Comparison of ENCODE assay signal across 16 cellular contexts in the genomic region with DNA sequence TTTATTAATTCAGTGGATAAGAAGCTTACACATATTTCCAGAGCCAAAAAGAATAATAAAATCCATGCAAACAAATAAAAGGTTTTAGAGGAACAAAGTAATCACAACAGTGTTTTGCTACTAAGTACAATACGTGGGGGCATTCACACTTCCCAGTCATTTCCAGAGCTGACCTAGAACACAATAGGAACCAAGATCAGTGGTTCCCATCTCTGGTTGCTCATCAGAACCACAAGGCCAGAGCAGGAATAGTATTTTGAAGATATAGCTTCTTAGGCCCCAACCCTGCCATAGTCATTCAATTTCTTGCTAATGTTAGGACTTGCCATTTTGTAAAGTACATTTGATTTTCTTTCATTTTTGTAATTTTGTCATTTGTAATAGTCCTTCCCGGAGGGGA.
"Had no signal": no experiment of that assay in that cellular context is flagged by ENCODE, and none has a peak within 500 bp of the region (broad histone marks: within the 10 kb centered on the region; RNA-seq: fewer than 3 reads in every experiment).

No MANE protein-coding gene starts in this region.

- H3K27me3 Mint-ChIP-seq: activated naive CD8-positive, alpha-beta T cell had no signal

- H3K9me3 ChIP-seq: prostate gland had no signal

- ATAC-seq: left ventricle myocardium superior had no signal

- H3K27me3 ChIP-seq: cardiac muscle cell, esophagus squamous epithelium, neural progenitor cell, right atrium auricular region, upper lobe of left lung had no signal

- H3K4me3 Mint-ChIP-seq: activated naive CD8-positive, alpha-beta T cell; neural progenitor cell; T-helper 2 cell treated with Interferon-gamma antibody and Interleukin-4, amounts not matched to agents 5 μg/mL and 100 μg/mL, for 36 hours had no signal

- H3K27ac Mint-ChIP-seq: activated naive CD8-positive, alpha-beta T cell; neural progenitor cell; T-helper 2 cell treated with Interferon-gamma antibody and Interleukin-4, amounts not matched to agents 5 μg/mL and 100 μg/mL, for 36 hours had no signal

- H3K9ac ChIP-seq: neural progenitor cell had no signal

- H2AFZ ChIP-seq: neural progenitor cell had no signal

- H3K4me3 ChIP-seq: cardiac muscle cell, esophagus squamous epithelium, neural progenitor cell, prostate gland, right atrium auricular region, thoracic aorta, upper lobe of left lung had no signal

- H3K4me2 ChIP-seq: neural progenitor cell had no signal

- H3K36me3 Mint-ChIP-seq: neural progenitor cell had no signal

- H3K27ac ChIP-seq: esophagus squamous epithelium, neural progenitor cell, prostate gland, thoracic aorta, upper lobe of left lung had no signal

- H3K4me1 ChIP-seq: neural progenitor cell, prostate gland had no signal

- H3K36me3 ChIP-seq: cardiac muscle cell, esophagus squamous epithelium, neural progenitor cell, prostate gland, right atrium auricular region, thoracic aorta, upper lobe of left lung had no signal

- DNase-seq: activated effector memory CD4-positive, alpha-beta T cell treated with Interleukin-2 at 50 U/mL for 16 hours; amygdala; dermis blood vessel endothelial cell; effector memory CD4-positive, alpha-beta T cell; esophagus squamous epithelium; left ventricle myocardium superior; stimulated activated CD4-positive, alpha-beta T cell treated with anti-CD3 and anti-CD28 coated beads, Interleukin-2, amount 100 ng/mL, for 24 hours; SW 1271; upper lobe of left lung had no signal
